20 cellular contexts compared by ENCODE assay signal in the genomic region with DNA sequence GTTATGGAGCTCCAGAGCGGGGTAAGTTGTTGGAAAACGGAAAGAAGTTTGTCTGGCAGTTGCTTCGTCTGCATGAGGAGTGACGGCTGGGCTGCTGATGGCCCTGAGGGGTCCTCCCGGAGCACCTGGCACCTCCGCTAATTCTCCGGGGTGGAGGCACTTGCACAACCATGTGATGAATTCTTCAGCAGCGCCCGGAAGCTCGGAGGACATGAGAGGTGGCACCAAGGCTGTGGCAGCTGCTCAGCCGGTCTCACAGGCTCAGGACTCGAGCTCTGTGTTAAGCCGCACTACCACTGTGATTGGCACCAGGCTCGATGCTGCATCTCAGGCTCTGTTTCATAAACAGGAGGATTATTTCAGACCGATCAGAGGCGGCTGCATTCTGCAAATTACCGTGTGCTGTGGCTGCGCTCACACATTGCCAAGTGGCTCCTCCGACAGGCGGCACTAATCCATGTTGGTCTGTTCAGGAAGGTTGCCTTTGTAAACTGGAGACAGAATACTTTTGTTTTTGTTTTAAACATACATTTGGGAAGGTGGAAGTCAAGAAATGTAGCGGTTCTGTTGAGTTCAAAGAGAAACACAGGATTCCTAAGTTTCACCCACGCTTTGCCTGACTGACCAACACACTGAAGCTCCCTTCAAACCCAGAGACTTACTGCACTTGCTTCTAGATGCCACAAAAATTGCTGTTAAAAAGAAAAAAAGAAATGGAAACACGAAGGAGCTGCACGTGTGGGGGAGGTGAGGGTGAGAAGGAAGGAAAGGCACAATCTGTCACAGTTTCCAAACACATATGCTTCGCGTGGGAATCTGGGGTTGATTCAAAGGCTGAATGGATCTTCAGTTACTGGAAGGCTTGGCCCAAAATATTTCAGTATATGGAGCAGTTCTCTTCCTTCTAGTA.
"Had no signal": no experiment of that assay in that cellular context is flagged by ENCODE, and none has a peak within 500 bp of the region (broad histone marks: within the 10 kb centered on the region; RNA-seq: fewer than 3 reads in every experiment).

No MANE protein-coding gene starts in this region.

- H3K4me1 ChIP-seq: esophagus muscularis mucosa, gastroesophageal sphincter, heart left ventricle, left ventricle myocardium inferior, right lobe of liver, stomach, testis, upper lobe of left lung had no signal

- FAIRE-seq: small intestine, TTC549 had no signal

- H3K27ac ChIP-seq: esophagus muscularis mucosa, gastroesophageal sphincter, heart left ventricle, left ventricle myocardium inferior, ovary, right lobe of liver, stomach, testis, upper lobe of left lung had no signal

- H3K36me3 ChIP-seq: esophagus muscularis mucosa, gastroesophageal sphincter, heart left ventricle, left ventricle myocardium inferior, ovary, right lobe of liver, stomach, upper lobe of left lung had no signal

- H3K27me3 ChIP-seq: esophagus muscularis mucosa, ovary, right lobe of liver, stomach, testis, upper lobe of left lung had no signal

- H3K4me3 ChIP-seq: esophagus muscularis mucosa, gastroesophageal sphincter, heart left ventricle, left ventricle myocardium inferior, ovary, right lobe of liver, stomach, testis, upper lobe of left lung had no signal

- H3K9me3 ChIP-seq: esophagus muscularis mucosa, gastroesophageal sphincter, heart left ventricle, left ventricle myocardium inferior, ovary, right lobe of liver, stomach, testis, upper lobe of left lung had no signal

- DNase-seq: activated CD4-positive, alpha-beta T cell treated with anti-CD3 and anti-CD28 coated beads, Interleukin-2, amount 10 ng/mL, durations not matched to agents 7 days and 5 days; activated CD8-positive, alpha-beta T cell treated with anti-CD3 and anti-CD28 coated beads, Interleukin-2, amount 10 ng/mL, durations not matched to agents 7 days and 5 days; activated naive CD4-positive, alpha-beta T cell treated with anti-CD3 and anti-CD28 coated beads for 36 hours; activated T-cell treated with anti-CD3 and anti-CD28 coated beads, Interleukin-2, amount 50 U/mL, for 24 hours; central memory CD4-positive, alpha-beta T cell; cortex of kidney; effector CD4-positive, alpha-beta T cell; kidney glomerular epithelial cell; left ventricle myocardium inferior; ovary; small intestine; stimulated activated CD4-positive, alpha-beta T cell treated with anti-CD3 and anti-CD28 coated beads, Interleukin-4, amount 100 ng/mL, for 24 hours; stomach; testis; upper lobe of left lung had no signal
